In genomic region chr3:10445561-10445960, GRCh38 we compare ENCODE assay signal across 28 cellular contexts. TPM values are rescaled to one million over a fixed set of nuclear protein-coding genes. Genes with fewer than 3 reads are reported as not detected.
A peak's percentile ranks its signal among the peaks of the same experiment; 100 is the strongest.
DNase-seq lines count a peak whose midpoint lies in the region; ATAC-seq, FAIRE-seq and TF ChIP-seq lines count a peak whose summit lies in the region.
"Had no signal": no experiment of that assay in that cellular context is flagged by ENCODE, and none has a peak within 500 bp of the region (broad histone marks: within the 10 kb centered on the region; RNA-seq: fewer than 3 reads in every experiment).

No MANE protein-coding gene starts in this region.

- H2AFZ ChIP-seq in H9 (ENCODE audit: low read length) (no peak overlapping the region), astrocyte (ENCODE audit: low read depth, low read length) (no peak overlapping the region)
- H2AFZ ChIP-seq: GM23338 had no signal

- no peaks in the 10 kb centered on the region for H3K79me1 ChIP-seq in H9 (ENCODE audit: insufficient read depth, low read depth, low read length, poor library complexity, severe bottlenecking)
- H3K79me1 ChIP-seq in mesendoderm (ENCODE audit: low read length) = no peaks in the 10 kb centered on the region

- no peak overlapping the region for H3T11ph ChIP-seq in H9 (ENCODE audit: low read length)

- no peak overlapping the region for H3K9ac ChIP-seq in H9 (ENCODE audit: extremely low read depth, insufficient read length, low read length)
- H3K9ac ChIP-seq in astrocyte (ENCODE audit: low read length) = no peak overlapping the region
- H3K9ac ChIP-seq in mesendoderm (ENCODE audit: low read length) = no peak overlapping the region

- H3K79me2 ChIP-seq in H9 (ENCODE audit: insufficient read depth, low read length) (no peaks in the 10 kb centered on the region), astrocyte (ENCODE audit: insufficient read depth, low read length) (no peaks in the 10 kb centered on the region), mesendoderm (ENCODE audit: control insufficient read depth, insufficient read depth, low read length) (no peaks in the 10 kb centered on the region)

- H3K9me3 ChIP-seq in H9 (ENCODE audit: control insufficient read depth, low read depth, low read length) = no peaks in the 10 kb centered on the region
- no peaks in the 10 kb centered on the region for H3K9me3 ChIP-seq in astrocyte (ENCODE audit: insufficient read depth, low read depth, low read length)
- H3K9me3 ChIP-seq: tibial nerve had no signal

- H4K8ac ChIP-seq in H9 (replicated peaks; ENCODE audit: insufficient read length, low read depth, low read length) = no peak overlapping the region
- H4K8ac ChIP-seq in mesendoderm (ENCODE audit: low read depth, low read length) = no peak overlapping the region

- no peak for TF ChIP-seq CTCF in AG10803 (conservative IDR thresholded peaks at IDR 0.05; ENCODE audit: low read length)
- TF ChIP-seq CTCF in H9 (conservative IDR thresholded peaks at IDR 0.05) = no peak
- TF ChIP-seq CTCF in astrocyte (IDR thresholded peaks at IDR 0.05; ENCODE audit: insufficient read depth, low read depth, low read length) = no peak

- peak overlapping the region; percentile 53; the same call in 1 of the 2 replicates for H3K14ac ChIP-seq in H9 (ENCODE audit: insufficient read depth, low read length)

- DNase-seq in AG10803 (ENCODE audit: low read depth) (peak; percentile 5), H9 (no peak), astrocyte (ENCODE audit: low read depth) (peak; percentile 54), mesendoderm (peak; percentile 35), UCSD-AML1 (lab: John Stamatoyannopoulos, UW; ENCODE audit: unreplicated experiment) (no peak), hippocampal formation (lab: John Stamatoyannopoulos, UW) (no peak)
- DNase-seq: activated CD8-positive, alpha-beta memory T cell treated with anti-CD3 and anti-CD28 coated beads for 24 hours; activated gamma-delta T cell; activated T-cell treated with anti-CD3 and anti-CD28 coated beads, Interleukin-2, amount 50 U/mL, for 24 hours; DMS79 treated with DMSO at 0.1 percent for 48 hours; naive thymus-derived CD8-positive, alpha-beta T cell; NCI-H146; NCI-H2107; NCI-H82; occipital lobe; RPMI8226; T-helper 17 cell had no signal

- peaks cover 6% of the 10 kb centered on the region in 2 experiments for H3K4me1 Mint-ChIP-seq in H9
- H3K4me1 Mint-ChIP-seq in astrocyte (ENCODE audit: low read depth, unreplicated experiment) = peaks cover 15% of the 10 kb centered on the region
- H3K4me1 Mint-ChIP-seq: T-helper 17 cell had no signal

- H3K18ac ChIP-seq in H9 (ENCODE audit: insufficient read length, low read depth, low read length) = no peak overlapping the region
- no peak overlapping the region for H3K18ac ChIP-seq in mesendoderm (ENCODE audit: low read length)

- no peak overlapping the region for H3K23ac ChIP-seq in H9 (ENCODE audit: insufficient read length, low read depth, low read length)
- H3K23ac ChIP-seq in mesendoderm (ENCODE audit: low read length) = no peak overlapping the region

- no peak overlapping the region for H4K91ac ChIP-seq in H9 (ENCODE audit: insufficient read length, low read depth, low read length)

- no peaks in the 10 kb centered on the region; a peak in 1 of 5 replicates for H3K9me3 Mint-ChIP-seq in H9
- peaks cover 2% of the 10 kb centered on the region for H3K9me3 Mint-ChIP-seq in astrocyte (ENCODE audit: unreplicated experiment)
- H3K9me3 Mint-ChIP-seq: activated T-cell treated with anti-CD3 and anti-CD28 coated beads, Interleukin-2, amount 50 U/mL, for 24 hours; central memory CD8-positive, alpha-beta T cell; GM23338; naive thymus-derived CD8-positive, alpha-beta T cell had no signal

- no peak overlapping the region for H3K4me3 Mint-ChIP-seq in H9
- no peak overlapping the region for H3K4me3 Mint-ChIP-seq in astrocyte (ENCODE audit: unreplicated experiment)
- H3K4me3 Mint-ChIP-seq: activated T-cell treated with anti-CD3 and anti-CD28 coated beads, Interleukin-2, amount 50 U/mL, for 24 hours; central memory CD8-positive, alpha-beta T cell; GM23338; naive thymus-derived CD8-positive, alpha-beta T cell; T-helper 17 cell had no signal

- H3K27me3 ChIP-seq in H9 (ENCODE audit: insufficient read depth, low read length) = no peaks in the 10 kb centered on the region
- peaks cover 6% of the 10 kb centered on the region for H3K27me3 ChIP-seq in astrocyte (ENCODE audit: insufficient read depth, low read length)
- no peaks in the 10 kb centered on the region for H3K27me3 ChIP-seq in mesendoderm (ENCODE audit: insufficient read depth, low read length, poor library complexity)
- H3K27me3 ChIP-seq: tibial nerve had no signal

- H4K20me1 ChIP-seq in H9 (ENCODE audit: control insufficient read depth, insufficient read depth, insufficient read length) (no peaks in the 10 kb centered on the region), astrocyte (ENCODE audit: insufficient read depth, low read length) (no peaks in the 10 kb centered on the region)

- H2BK5ac ChIP-seq in H9 (ENCODE audit: insufficient read length, low read length) = no peak overlapping the region
- H2BK5ac ChIP-seq in mesendoderm (ENCODE audit: low read length) = no peak overlapping the region

- no peak overlapping the region for H2AK5ac ChIP-seq in H9 (ENCODE audit: insufficient read length, low read length)
- no peak overlapping the region for H2AK5ac ChIP-seq in mesendoderm (ENCODE audit: low read length)

- H2BK120ac ChIP-seq in H9 (ENCODE audit: low read depth, low read length, poor library complexity, severe bottlenecking) (no peak overlapping the region), mesendoderm (ENCODE audit: low read depth, low read length) (no peak overlapping the region)

- no peaks in the 10 kb centered on the region for H3K36me3 Mint-ChIP-seq in H9 (ENCODE audit: insufficient read depth in 1 of 3, low read depth in 3 of 3)
- H3K36me3 Mint-ChIP-seq in astrocyte (ENCODE audit: low read depth, unreplicated experiment) = peaks cover 3% of the 10 kb centered on the region
- H3K36me3 Mint-ChIP-seq: naive thymus-derived CD8-positive, alpha-beta T cell had no signal

- H3K27ac Mint-ChIP-seq in H9 = no peak overlapping the region
- H3K27ac Mint-ChIP-seq in astrocyte (ENCODE audit: unreplicated experiment) = no peak overlapping the region
- H3K27ac Mint-ChIP-seq: activated T-cell treated with anti-CD3 and anti-CD28 coated beads, Interleukin-2, amount 50 U/mL, for 24 hours; GM23338; T-helper 17 cell had no signal

- no peak overlapping the region for H3K4ac ChIP-seq in H9 (ENCODE audit: low read depth, low read length)
- H3K4ac ChIP-seq in mesendoderm (ENCODE audit: low read depth, low read length) = no peak overlapping the region

- peaks cover 3% of the 10 kb centered on the region; the same call in 1 of the 2 replicates for H3K4me1 ChIP-seq in H9 (ENCODE audit: insufficient read depth, low read length)
- peaks cover 24% of the 10 kb centered on the region for H3K4me1 ChIP-seq in astrocyte (ENCODE audit: insufficient read depth, low read length)
- H3K4me1 ChIP-seq in mesendoderm (ENCODE audit: control insufficient read depth, low read depth, low read length) = peaks cover 5% of the 10 kb centered on the region
- H3K4me1 ChIP-seq: tibial nerve had no signal

- H3K23me2 ChIP-seq in H9 (ENCODE audit: insufficient read length, low read depth, low read length, poor library complexity, severe bottlenecking) = no peaks in the 10 kb centered on the region

- ATAC-seq in HG03108 (IDR thresholded peaks at IDR 0.05; ENCODE audit: unreplicated experiment) (no peak), HG03139 (IDR thresholded peaks at IDR 0.05; ENCODE audit: unreplicated experiment) (no peak)
- ATAC-seq: GM23338; naive thymus-derived CD8-positive, alpha-beta T cell; T-helper 17 cell had no signal

- no peak overlapping the region for H2BK12ac ChIP-seq in H9 (ENCODE audit: insufficient read length, low read depth, low read length)

- no peak overlapping the region for H3K4me2 ChIP-seq in H9 (ENCODE audit: insufficient read depth, insufficient read length, low read length)
- H3K4me2 ChIP-seq in astrocyte (ENCODE audit: low read length) = peak overlapping the region; percentile 64
- no peak overlapping the region for H3K4me2 ChIP-seq in mesendoderm (ENCODE audit: low read length)
- H3K4me2 ChIP-seq: GM23338 had no signal

- H3K4me3 ChIP-seq in AG10803 (ENCODE audit: low read length) (no peak overlapping the region), astrocyte (ENCODE audit: insufficient read depth, low read depth, low read length) (no peak overlapping the region), mesendoderm (ENCODE audit: low read length) (no peak overlapping the region)
- H3K4me3 ChIP-seq: GM23338, SK-N-MC, tibial nerve had no signal

- H2BK15ac ChIP-seq in H9 (ENCODE audit: low read depth, low read length) = no peak overlapping the region
- no peak overlapping the region for H2BK15ac ChIP-seq in mesendoderm (replicated peaks; ENCODE audit: low read depth)

- H3K56ac ChIP-seq in H9 (ENCODE audit: insufficient read length, low read depth, low read length) = no peak overlapping the region
- no peak overlapping the region for H3K56ac ChIP-seq in mesendoderm (ENCODE audit: low read length)

- no peak overlapping the region for H2BK20ac ChIP-seq in H9 (ENCODE audit: low read depth, low read length, poor library complexity, severe bottlenecking)

- no CpG with 5 or more reads among the region's 6 CpGs for WGBS in H9 (ENCODE audit: extremely low coverage, insufficient read length, low lambda C conversion rate)
- no CpG with 5 or more reads among the region's 6 CpGs for WGBS in mesendoderm (ENCODE audit: extremely low coverage, insufficient coverage, low lambda C conversion rate)

- no peak overlapping the region for H4K5ac ChIP-seq in H9 (ENCODE audit: insufficient read length, low read depth, low read length)
- no peak overlapping the region for H4K5ac ChIP-seq in mesendoderm (ENCODE audit: low read length)

- H3K27me3 Mint-ChIP-seq in H9 (ENCODE audit: low read depth) = peaks cover 4% of the 10 kb centered on the region
- peaks cover 43% of the 10 kb centered on the region for H3K27me3 Mint-ChIP-seq in astrocyte (ENCODE audit: low read depth, unreplicated experiment)

- no peak for FAIRE-seq in astrocyte (lab: Jason Lieb, UNC)
- FAIRE-seq: endometrium, GM12891, islet of Langerhans had no signal

- no peaks in the 10 kb centered on the region for H3K36me3 ChIP-seq in astrocyte (ENCODE audit: insufficient read depth, low read length)
- H3K36me3 ChIP-seq in mesendoderm (ENCODE audit: control insufficient read depth, insufficient read depth, low read length) = no peaks in the 10 kb centered on the region
- H3K36me3 ChIP-seq: tibial nerve had no signal

- no peak overlapping the region for H3K27ac ChIP-seq in H9 (ENCODE audit: insufficient read length, low read depth, low read length)
- no peak overlapping the region for H3K27ac ChIP-seq in astrocyte (ENCODE audit: low read depth, low read length)
- no peak overlapping the region for H3K27ac ChIP-seq in mesendoderm (ENCODE audit: low read depth, low read length)
- H3K27ac ChIP-seq: C4-2B, SK-N-MC had no signal

RNA-seq across cellular contexts. Expression of gene ATP2B2, which starts 59.8 kb away (rescaled TPM):
- 0.22 and 0.33 TPM in 2 replicates for total RNA-seq in H9 (2021)
- 0.05 TPM in 1 of 2 replicates, not detected in the other for total RNA-seq in astrocyte
- 0.29 TPM for polyA plus RNA-seq in mesendoderm (2013, experiment 1 of 2)
- 0.27 TPM for polyA plus RNA-seq in mesendoderm (2013, experiment 2 of 2)
- total RNA-seq: dermis microvascular lymphatic vessel endothelial cell; naive thymus-derived CD8-positive, alpha-beta T cell; T-helper 17 cell had no signal
- polyA plus RNA-seq: naive thymus-derived CD8-positive, alpha-beta T cell had no signal

Comparison
In these comparisons a context has a peak if more than half of its experiments do, and no peak if none do; other contexts are left out.
1. DNase-seq: peak in AG10803 (single experiment), astrocyte (single experiment) and mesendoderm (single experiment); none in H9 (single experiment), UCSD-AML1 (single experiment) and hippocampal formation (0 of 2).